Comparison of ENCODE assay signal across 27 cellular contexts in the genomic region with DNA sequence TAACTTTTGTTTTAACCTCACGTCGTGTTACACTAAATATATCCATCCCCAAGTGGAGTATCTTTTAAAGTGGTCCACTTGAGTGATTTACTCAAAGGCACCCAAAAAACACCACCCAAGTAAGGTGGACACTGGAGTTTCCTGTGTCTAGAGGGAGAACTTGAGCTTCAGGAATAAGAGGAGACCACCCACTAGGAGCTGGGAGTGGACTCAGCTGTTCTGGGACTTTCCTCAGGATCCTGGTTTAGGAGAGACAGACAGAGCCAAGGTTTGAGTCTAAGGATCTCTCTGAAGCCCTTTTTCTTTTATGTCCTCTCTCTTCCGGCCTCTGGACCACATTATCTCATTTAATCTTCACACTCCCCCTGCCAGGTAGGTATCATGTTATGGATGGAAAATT.
DNase-seq lines count a peak whose midpoint lies in the region; ATAC-seq lines count a peak whose summit lies in the region.
"Had no signal": no experiment of that assay in that cellular context is flagged by ENCODE, and none has a peak within 500 bp of the region (broad histone marks: within the 10 kb centered on the region; RNA-seq: fewer than 3 reads in every experiment).

No MANE protein-coding gene starts in this region.

- no peak overlapping the region for H3K4me3 ChIP-seq in SJCRH30
- H3K4me3 ChIP-seq: A549; BLaER1; BLaER1 treated with 17β-estradiol and CSF1 and Interleukin-3, amounts not matched to agents 10 nM and 100 nM had no signal

- peaks cover 11% of the 10 kb centered on the region for H3K4me1 ChIP-seq in SJCRH30
- H3K4me1 ChIP-seq: BE2C, Caco-2 had no signal

- H3K27ac ChIP-seq in SJCRH30: no peak overlapping the region
- H3K27ac ChIP-seq: 22Rv1; A549; BLaER1; BLaER1 treated with 17β-estradiol and CSF1 and Interleukin-3, amounts not matched to agents 10 nM and 100 nM; C4-2B had no signal

- H3K9me3 ChIP-seq in SJCRH30 (replicated peaks): no peaks in the 10 kb centered on the region
- H3K9me3 ChIP-seq: A549; BE2C; BLaER1; BLaER1 treated with 17β-estradiol and CSF1 and Interleukin-3, amounts not matched to agents 10 nM and 100 nM; Caco-2 had no signal

- ATAC-seq in GM21786 (IDR thresholded peaks at IDR 0.05; ENCODE audit: unreplicated experiment): no peak
- ATAC-seq: A549; CD8-positive, alpha-beta T cell had no signal

- DNase-seq in SJCRH30: peak; percentile 67 to 80
- DNase-seq: 8988T; ACHN; AML-193; BE2C; C1 segment of cervical spinal cord; Caco-2; Calu3; CD4-positive, alpha-beta memory T cell; CD4-positive, alpha-beta T cell; CD4-positive, CD25-positive, alpha-beta regulatory T cell; CD8-positive, alpha-beta memory T cell; CD8-positive, alpha-beta T cell; COR-L47; DMS 273 treated with DMSO at 0.1 percent for 48 hours; DMS153; DMS53; DMS79; DMS79 treated with DMSO at 0.1 percent for 48 hours; DND-41; EL had no signal

- H3K27me3 ChIP-seq in SJCRH30: no peaks in the 10 kb centered on the region
- H3K27me3 ChIP-seq: BE2C had no signal

- no peaks in the 10 kb centered on the region for H3K36me3 ChIP-seq in SJCRH30
- H3K36me3 ChIP-seq: BE2C had no signal
